Comparison of ENCODE assay signal across 14 cellular contexts in the genomic region with DNA sequence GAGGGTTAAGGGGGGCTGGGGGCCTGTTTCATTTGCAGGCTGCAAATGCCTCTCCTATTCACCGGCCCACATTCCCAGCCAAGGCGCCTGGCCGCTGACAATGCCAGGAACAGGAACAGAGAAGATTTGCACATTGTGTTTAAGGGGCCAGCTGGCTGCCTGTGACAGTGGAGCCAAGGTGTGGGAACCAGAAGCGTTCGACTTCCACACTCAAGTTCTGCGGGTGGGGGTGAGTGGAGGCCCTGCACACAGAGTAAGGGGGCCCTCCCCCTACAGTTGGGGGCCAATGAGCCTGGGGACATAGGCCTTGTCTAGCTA. TPM values are rescaled to one million over a fixed set of nuclear protein-coding genes. Genes with fewer than 3 reads are reported as not detected.
DNase-seq lines count a peak whose midpoint lies in the region; ATAC-seq, FAIRE-seq and TF ChIP-seq lines count a peak whose summit lies in the region.
"Had no signal": no experiment of that assay in that cellular context is flagged by ENCODE, and none has a peak within 500 bp of the region (broad histone marks: within the 10 kb centered on the region; RNA-seq: fewer than 3 reads in every experiment).

No MANE protein-coding gene starts in this region.

- H3K27me3 ChIP-seq in colonic mucosa (no peaks in the 10 kb centered on the region), stomach (peaks cover 0 to 34% (median 0%) of the 10 kb centered on the region in 3 donors)

- H3K4me3 ChIP-seq in kidney (ENCODE audit: low read length in 2 of 2): no peak overlapping the region
- H3K4me3 ChIP-seq in colonic mucosa: no peak overlapping the region
- H3K4me3 ChIP-seq in stomach: no peak overlapping the region
- H3K4me3 ChIP-seq: A549, esophagus squamous epithelium, skin epidermis had no signal

- H3K9me3 ChIP-seq in kidney (ENCODE audit: control insufficient read depth in 1 of 2, low read length in 2 of 2): no peaks in the 10 kb centered on the region
- no peaks in the 10 kb centered on the region for H3K9me3 ChIP-seq in colonic mucosa
- no peaks in the 10 kb centered on the region for H3K9me3 ChIP-seq in stomach
- H3K9me3 ChIP-seq: A549, esophagus squamous epithelium had no signal

- H3K9ac ChIP-seq in kidney (ENCODE audit: low read length in 2 of 2): no peak overlapping the region
- no peak overlapping the region for H3K9ac ChIP-seq in colonic mucosa (ENCODE audit: low read depth in 2 of 2, low read length in 2 of 2)

- intact Hi-C loops in kidney (cut with DNase I): no loop called here
- intact Hi-C loops in colonic mucosa (cut with DNase I): no loop called here
- intact Hi-C loops in stomach (cut with DNase I; ENCODE audit: low total_unique reads): no loop called here

- WGBS in stomach, 5 donors: 30 to 64% (median 49%) methylated on average over 6 of the region's 6 CpGs

- no peak for TF ChIP-seq EP300 in stomach (IDR thresholded peaks at IDR 0.05)

- H3K27ac ChIP-seq in angular gyrus (ENCODE audit: low read depth, low read length) (peak overlapping the region; percentile 26), kidney (ENCODE audit: low read depth in 2 of 2, low read length in 2 of 2) (no peak overlapping the region), substantia nigra (ENCODE audit: low read depth, low read length, poor library complexity, severe bottlenecking) (peak overlapping the region; percentile 4), colonic mucosa (no peak overlapping the region), stomach (no peak overlapping the region)
- H3K27ac ChIP-seq: A549, esophagus squamous epithelium had no signal

- DNase-seq in NCI-H2107 treated with DMSO at 0.1 percent for 48 hours (lab: John Stamatoyannopoulos, UW; ENCODE audit: unreplicated experiment) (peak; percentile 15), NCI-H2107 (lab: John Stamatoyannopoulos, UW) (no peak), kidney (peak; percentile 39), substantia nigra (lab: John Stamatoyannopoulos, UW) (peak in 31 of 49 donors; percentile 10 to 66 (median 32)), colonic mucosa (no peak), stomach (no peak)
- DNase-seq: activated effector memory CD4-positive, alpha-beta T cell treated with Interleukin-2 at 50 U/mL for 16 hours; Calu3; esophagus squamous epithelium; T-cell had no signal

- no peak for FAIRE-seq in kidney (lab: Jason Lieb, UNC)
- FAIRE-seq: A549 had no signal

- H3K36me3 ChIP-seq in kidney (ENCODE audit: control insufficient read depth in 1 of 2, insufficient read depth in 2 of 2, low read length in 2 of 2) (no peaks in the 10 kb centered on the region), colonic mucosa (no peaks in the 10 kb centered on the region), stomach (no peaks in the 10 kb centered on the region)
- H3K36me3 ChIP-seq: esophagus squamous epithelium had no signal

- H3K4me1 ChIP-seq in kidney (ENCODE audit: control insufficient read depth in 1 of 2, insufficient read depth in 1 of 2, low read depth in 1 of 2, low read length in 2 of 2): no peaks in the 10 kb centered on the region
- H3K4me1 ChIP-seq in colonic mucosa: no peaks in the 10 kb centered on the region
- peaks cover 0 to 5% (median 0%) of the 10 kb centered on the region in 4 donors for H3K4me1 ChIP-seq in stomach
- H3K4me1 ChIP-seq: A549, esophagus squamous epithelium had no signal

- TF ChIP-seq POLR2A in stomach (IDR thresholded peaks at IDR 0.05): no peak

- no peak for ATAC-seq in HG03139 (IDR thresholded peaks at IDR 0.05; ENCODE audit: unreplicated experiment)
- ATAC-seq: A549, T-cell had no signal

- TF ChIP-seq CTCF in kidney (IDR thresholded peaks at IDR 0.05; ENCODE audit: borderline replicate concordance, extremely low read depth, insufficient read depth): no peak
- no peak for TF ChIP-seq CTCF in colonic mucosa (IDR thresholded peaks at IDR 0.05)
- no peak for TF ChIP-seq CTCF in stomach (IDR thresholded peaks at IDR 0.05)

RNA-seq across cellular contexts. Expression of gene IGDCC3, which starts 9.5 kb away (rescaled TPM):
- total RNA-seq in kidney (0.22 TPM), colonic mucosa (under 1 TPM in 1 of 2 donors, not detected in 1; 0.12 TPM), stomach (1 to 10 TPM in 2 of 5 donors, not detected in 3; 1.7 to 5.8 TPM)
- polyA plus RNA-seq in kidney (ENCODE audit: insufficient read depth, low read depth, low replicate concordance) (0.49 TPM), stomach (under 1 TPM in 2 of 3 donors, not detected in 1; 0.08 to 0.12 TPM)
- total RNA-seq: Calu3, esophagus squamous epithelium had no signal

RNA-seq across cellular contexts. Expression of gene IGDCC4, which starts 54.5 kb away (rescaled TPM):
- total RNA-seq in kidney: 4.3 TPM
- 0.17 TPM for polyA plus RNA-seq in kidney (ENCODE audit: insufficient read depth, low read depth, low replicate concordance)
- 1 to 10 TPM in 1 of 2 donors, under 1 TPM in 1; 0.96 to 1.9 TPM for total RNA-seq in colonic mucosa
- total RNA-seq in stomach: 10 to 100 TPM in 1 of 5 donors, 1 to 10 TPM in 2, not detected in 2; 3.6 to 11.2 (median 6.7) TPM
- polyA plus RNA-seq in stomach: 1 to 10 TPM in 1 of 3 donors, under 1 TPM in 2; 0.85 to 2.6 (median 0.93) TPM

Comparison
In these comparisons a context has a peak if more than half of its experiments do, and no peak if none do; other contexts are left out.
1. DNase-seq: peak in NCI-H2107 treated with DMSO at 0.1 percent for 48 hours (single experiment), kidney (single experiment) and substantia nigra (31 of 49); none in NCI-H2107 (single experiment), colonic mucosa (single experiment) and stomach (single experiment).
2. H3K27ac ChIP-seq: peak in angular gyrus (single experiment) and substantia nigra (single experiment); none in kidney (0 of 2), colonic mucosa (single experiment) and stomach (0 of 5).